16 cellular contexts compared by ENCODE assay signal in the genomic region with DNA sequence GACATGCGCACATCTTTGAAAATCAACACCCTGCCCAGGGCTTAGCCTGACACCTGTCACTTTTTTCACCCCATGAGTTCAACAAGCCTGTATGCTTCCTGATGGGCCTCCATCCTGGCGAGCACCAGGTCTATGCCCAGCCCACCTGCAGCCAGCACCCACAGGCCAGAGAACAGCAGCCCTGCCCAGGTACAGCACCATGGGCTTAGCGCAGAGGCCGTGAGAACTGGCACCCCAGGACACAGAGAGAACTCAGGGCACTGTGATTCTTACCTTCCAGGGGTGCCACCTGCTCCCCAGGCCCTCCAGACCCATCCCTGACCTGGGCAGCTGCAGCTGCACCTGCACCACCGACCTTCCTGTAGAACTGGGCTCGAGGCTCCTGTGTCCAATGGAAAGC.
DNase-seq lines count a peak whose midpoint lies in the region; ATAC-seq and TF ChIP-seq lines count a peak whose summit lies in the region.
"Had no signal": no experiment of that assay in that cellular context is flagged by ENCODE, and none has a peak within 500 bp of the region (broad histone marks: within the 10 kb centered on the region; RNA-seq: fewer than 3 reads in every experiment).

No MANE protein-coding gene starts in this region.

- intact Hi-C loops in posterior vena cava (cut with DNase I) (no loop called here), upper lobe of right lung (cut with DNase I) (no loop called here)

- no peaks in the 10 kb centered on the region for H3K4me1 ChIP-seq in Peyer's patch
- H3K4me1 ChIP-seq in upper lobe of right lung: no peaks in the 10 kb centered on the region
- H3K4me1 ChIP-seq: Caco-2 had no signal

- TF ChIP-seq CTCF in Peyer's patch (IDR thresholded peaks at IDR 0.05): no peak
- no peak for TF ChIP-seq CTCF in VCaP (conservative IDR thresholded peaks at IDR 0.05)
- no peak for TF ChIP-seq CTCF in upper lobe of right lung (IDR thresholded peaks at IDR 0.05)

- H3K36me3 ChIP-seq in Peyer's patch (no peaks in the 10 kb centered on the region), upper lobe of right lung (no peaks in the 10 kb centered on the region)

- no peak for TF ChIP-seq POLR2A in Peyer's patch (IDR thresholded peaks at IDR 0.05)

- H3K27ac ChIP-seq in Peyer's patch (no peak overlapping the region), VCaP (peak overlapping the region; percentile 41; the same call in 1 of the 2 replicates), upper lobe of right lung (no peak overlapping the region)
- H3K27ac ChIP-seq: GM23248 had no signal

- H3K9me3 ChIP-seq in Peyer's patch (no peaks in the 10 kb centered on the region), upper lobe of right lung (no peaks in the 10 kb centered on the region)
- H3K9me3 ChIP-seq: Caco-2 had no signal

- DNase-seq in Peyer's patch: peak in 2 of 3 donors; percentile 9
- peak; percentile 67 for DNase-seq in posterior vena cava (ENCODE audit: low spot score)
- DNase-seq in upper lobe of right lung: peak; percentile 46
- no peak for DNase-seq in NCI-H1048 (lab: John Stamatoyannopoulos, UW)
- no peak for DNase-seq in NCI-H446 (lab: John Stamatoyannopoulos, UW)
- DNase-seq: C1 segment of cervical spinal cord; Caco-2; CD4-positive, CD25-positive, alpha-beta regulatory T cell; CD8-positive, alpha-beta T cell; DMS153; DND-41; GM23248; H7; HCEC 1CT had no signal

- no peak overlapping the region for H3K4me3 ChIP-seq in Peyer's patch
- no peak overlapping the region for H3K4me3 ChIP-seq in upper lobe of right lung
- H3K4me3 ChIP-seq: GM23248 had no signal

- ATAC-seq in upper lobe of right lung: no peak
- no peak for ATAC-seq in HG02588 (IDR thresholded peaks at IDR 0.05; ENCODE audit: unreplicated experiment)
- ATAC-seq: CD8-positive, alpha-beta T cell had no signal

- H3K27me3 ChIP-seq in Peyer's patch (no peaks in the 10 kb centered on the region), upper lobe of right lung (no peaks in the 10 kb centered on the region)

Comparison
In these comparisons a context has a peak if more than half of its experiments do, and no peak if none do; other contexts are left out.
1. DNase-seq: peak in Peyer's patch (2 of 3), posterior vena cava (single experiment) and upper lobe of right lung (single experiment); none in NCI-H1048 (single experiment) and NCI-H446 (0 of 2).